Comparison of ENCODE assay signal across 23 cellular contexts in genomic region chr9:134600431-134600830, GRCh38. TPM values are rescaled to one million over a fixed set of nuclear protein-coding genes. Genes with fewer than 3 reads are reported as not detected.
DNase-seq lines count a peak whose midpoint lies in the region.
"Had no signal": no experiment of that assay in that cellular context is flagged by ENCODE, and none has a peak within 500 bp of the region (broad histone marks: within the 10 kb centered on the region; RNA-seq: fewer than 3 reads in every experiment).

No MANE protein-coding gene starts in this region.

- H3K4ac ChIP-seq in trophoblast cell (ENCODE audit: low read depth, low read length): peak overlapping the region; percentile 49

- H3K4me3 ChIP-seq in HUES6 (ENCODE audit: low read depth, low read length): no peak overlapping the region
- H3K4me3 ChIP-seq in trophoblast cell (ENCODE audit: low read depth, low read length): no peak overlapping the region
- H3K4me3 ChIP-seq: BLaER1 treated with 17β-estradiol and CSF1 and Interleukin-3, amounts not matched to agents 10 nM and 100 nM; GM12878; GM23338 had no signal

- peak overlapping the region; percentile 89 for H3K18ac ChIP-seq in trophoblast cell (ENCODE audit: low read length)

- H2AK5ac ChIP-seq in trophoblast cell (ENCODE audit: low read length): peak overlapping the region; percentile 94

- H3K4me1 ChIP-seq in HUES6 (ENCODE audit: control insufficient read depth, insufficient read depth, low read length): peaks cover 13% of the 10 kb centered on the region; the same call in 1 of the 2 replicates
- H3K4me1 ChIP-seq in trophoblast cell (ENCODE audit: control insufficient read depth in 1 of 2, insufficient read depth in 2 of 2, low read length in 2 of 2): peaks cover 27 to 33% of the 10 kb centered on the region in 2 experiments

- H4K8ac ChIP-seq in trophoblast cell (ENCODE audit: low read depth, low read length): peak overlapping the region; percentile 23

- peak overlapping the region; percentile 96 for H4K91ac ChIP-seq in trophoblast cell (ENCODE audit: low read depth, low read length)

- H2BK5ac ChIP-seq in trophoblast cell (ENCODE audit: low read depth, low read length, poor library complexity): peak overlapping the region; percentile 59

- H3K23ac ChIP-seq in trophoblast cell (ENCODE audit: low read length): no peak overlapping the region

- H3K79me1 ChIP-seq in trophoblast cell (ENCODE audit: low read length): peaks cover 50% of the 10 kb centered on the region

- DNase-seq in NCI-H82 (lab: John Stamatoyannopoulos, UW) (peak; percentile 54), NCI-H82 treated with DMSO at 0.1 percent for 48 hours (lab: John Stamatoyannopoulos, UW; ENCODE audit: unreplicated experiment) (no peak), islet precursor cell (peak; percentile 47), trophoblast cell (no peak), foreskin melanocyte (no peak), H4 (ENCODE audit: low spot score) (no peak), SW 1271 (lab: John Stamatoyannopoulos, UW) (no peak)
- DNase-seq: 8988T, GDM1, HCEC 1CT, Karpas-422, NCI-H1092 treated with DMSO at 0.1 percent for 48 hours, NCI-H1436 treated with DMSO at 0.1 percent for 48 hours, NCI-H187 treated with DMSO at 0.1 percent for 48 hours, NCI-H2107, NCI-H526, SHP77 had no signal

- H3K4me2 ChIP-seq in trophoblast cell (ENCODE audit: low read length): no peak overlapping the region
- H3K4me2 ChIP-seq: BLaER1 treated with 17β-estradiol and CSF1 and Interleukin-3, amounts not matched to agents 10 nM and 100 nM; GM23338 had no signal

- H2AFZ ChIP-seq in trophoblast cell (ENCODE audit: insufficient read depth, low read length, poor library complexity): no peak overlapping the region
- H2AFZ ChIP-seq: GM23338 had no signal

- peak overlapping the region; percentile 95 for H2BK12ac ChIP-seq in trophoblast cell (ENCODE audit: low read length)

- no CpG with 5 or more reads among the region's 7 CpGs for WGBS in trophoblast cell (ENCODE audit: extremely low coverage, insufficient coverage, insufficient read length)

- H3K36me3 ChIP-seq in HUES6 (ENCODE audit: control insufficient read depth, insufficient read depth, low read length) (no peaks in the 10 kb centered on the region), trophoblast cell (ENCODE audit: control insufficient read depth in 1 of 2, insufficient read depth in 2 of 2, low read length in 2 of 2) (no peaks in the 10 kb centered on the region)
- H3K36me3 ChIP-seq: BLaER1 treated with 17β-estradiol and CSF1 and Interleukin-3, amounts not matched to agents 10 nM and 100 nM had no signal

- H3K79me2 ChIP-seq in trophoblast cell (ENCODE audit: control insufficient read depth, insufficient read depth, low read length, poor library complexity): peaks cover 14% of the 10 kb centered on the region

- peak overlapping the region; percentile 95 for H2BK120ac ChIP-seq in trophoblast cell (ENCODE audit: insufficient read depth, low read length, poor library complexity)

- H3K9me3 ChIP-seq in HUES6 (ENCODE audit: control insufficient read depth, insufficient read depth, low read depth, low read length): peaks cover 7% of the 10 kb centered on the region
- H3K9me3 ChIP-seq in trophoblast cell (ENCODE audit: insufficient read depth, low read depth, low read length): peaks cover 4% of the 10 kb centered on the region

- no peak overlapping the region for H3K9ac ChIP-seq in HUES6 (ENCODE audit: low read length)
- H3K9ac ChIP-seq in trophoblast cell (ENCODE audit: low read length): no peak overlapping the region
- H3K9ac ChIP-seq: BLaER1 treated with 17β-estradiol and CSF1 and Interleukin-3, amounts not matched to agents 10 nM and 100 nM had no signal

- H3K27me3 ChIP-seq in HUES6 (ENCODE audit: control insufficient read depth, insufficient read depth, low read length): peaks cover 10% of the 10 kb centered on the region; the same call in 1 of the 2 replicates
- H3K27me3 ChIP-seq in trophoblast cell (ENCODE audit: insufficient read depth, low read length): no peaks in the 10 kb centered on the region
- H3K27me3 ChIP-seq: BLaER1 treated with 17β-estradiol and CSF1 and Interleukin-3, amounts not matched to agents 10 nM and 100 nM had no signal

- peak overlapping the region; percentile 10; the same call in 1 of the 2 replicates for H3K27ac ChIP-seq in HUES6 (ENCODE audit: low read depth, low read length)
- H3K27ac ChIP-seq in trophoblast cell (ENCODE audit: low read depth, low read length): no peak overlapping the region
- H3K27ac ChIP-seq: BLaER1 treated with 17β-estradiol and CSF1 and Interleukin-3, amounts not matched to agents 10 nM and 100 nM; HL-60; RWPE1 had no signal

- H4K12ac ChIP-seq in trophoblast cell (ENCODE audit: low read depth, low read length): no peak overlapping the region

- peak overlapping the region; percentile 61 for H3K14ac ChIP-seq in trophoblast cell (ENCODE audit: low read length)

RNA-seq across cellular contexts. Expression of gene COL5A1, which starts 41.2 kb away (rescaled TPM):
- 431 and 476 TPM in 2 replicates for polyA plus RNA-seq in trophoblast cell (2013)
- total RNA-seq in H4 (2014; rRNA removed; shearing (Covaris generic)): 26.8 and 32.1 TPM in 2 replicates

Comparison
In these comparisons a context has a peak if more than half of its experiments do, and no peak if none do; other contexts are left out.
1. DNase-seq: peak in NCI-H82 (single experiment) and islet precursor cell (single experiment); none in NCI-H82 treated with DMSO at 0.1 percent for 48 hours (single experiment), trophoblast cell (0 of 2), foreskin melanocyte (single experiment), H4 (single experiment) and SW 1271 (0 of 2).